In genomic region chr19:42076375-42076944, GRCh38 we compare ENCODE assay signal across 8 cellular contexts. TPM values are rescaled to one million over a fixed set of nuclear protein-coding genes. Genes with fewer than 3 reads are reported as not detected.
DNase-seq lines count a peak whose midpoint lies in the region; ATAC-seq and TF ChIP-seq lines count a peak whose summit lies in the region.

No MANE protein-coding gene starts in this region.

- DNase-seq in SJCRH30 (no peak), thyroid gland (no peak), NK-92 (lab: John Stamatoyannopoulos, UW; ENCODE audit: unreplicated experiment) (no peak)
- DNase-seq in naive thymus-derived CD4-positive, alpha-beta T cell: peak in 1 of 9 donors; percentile 50

- H3K9me3 Mint-ChIP-seq in dendritic cell treated with granulocyte-macrophage colony-stimulating factor and Interleukin-4, amounts not matched to agents 40 ng/mL and 50 ng/mL, for 4 days: no peaks in the 10 kb centered on the region
- no peaks in the 10 kb centered on the region for H3K9me3 Mint-ChIP-seq in naive thymus-derived CD4-positive, alpha-beta T cell

- H3K27me3 Mint-ChIP-seq in dendritic cell treated with granulocyte-macrophage colony-stimulating factor and Interleukin-4, amounts not matched to agents 40 ng/mL and 50 ng/mL, for 4 days: no peaks in the 10 kb centered on the region
- peaks cover 0 to 7% (median 0%) of the 10 kb centered on the region in 5 donors for H3K27me3 Mint-ChIP-seq in naive thymus-derived CD4-positive, alpha-beta T cell

- CTCF ChIA-PET in naive thymus-derived CD4-positive, alpha-beta T cell (lab: Charles Lee): interaction anchor here (0.6 kb wide), 1 partner anchor 1763 kb away, joined by 3 read pairs; no protein-coding TSS in a partner anchor

- intact Hi-C loops in dendritic cell treated with granulocyte-macrophage colony-stimulating factor and Interleukin-4, amounts not matched to agents 40 ng/mL and 50 ng/mL, for 4 days (cut with micrococcal nuclease): no loop called here
- intact Hi-C loops in naive thymus-derived CD4-positive, alpha-beta T cell (cut with micrococcal nuclease): loop anchor here (1.0 to 10.0 kb wide), 7 partner anchors 56 to 346 kb away; partner anchors contain the start of genes ARHGEF1 (in 2 of the 2), MEGF8 (in 2 of the 2), GSK3A (in 1 of the 2) and POU2F2 (in 1 of the 2)
- intact Hi-C loops in thyroid gland (cut with DNase I): no loop called here

- H3K4me1 Mint-ChIP-seq in dendritic cell treated with granulocyte-macrophage colony-stimulating factor and Interleukin-4, amounts not matched to agents 40 ng/mL and 50 ng/mL, for 4 days (ENCODE audit: low read depth): peaks cover 31% of the 10 kb centered on the region
- peaks cover 27 to 48% (median 39%) of the 10 kb centered on the region in 7 donors for H3K4me1 Mint-ChIP-seq in naive thymus-derived CD4-positive, alpha-beta T cell

- peak overlapping the region; percentile 55 for H3K9ac ChIP-seq in ES-I3 (ENCODE audit: low read depth, low read length)

- 1% methylated on average over 13 to 15 of the region's 33 CpGs for WGBS in thyroid gland, 2 donors

- H3K4me1 ChIP-seq in ES-I3 (ENCODE audit: insufficient read depth, low read length): peaks cover 4% of the 10 kb centered on the region; the same call in 1 of the 2 replicates
- no peaks in the 10 kb centered on the region for H3K4me1 ChIP-seq in SJCRH30
- H3K4me1 ChIP-seq in naive thymus-derived CD4-positive, alpha-beta T cell (ENCODE audit: control insufficient read depth in 2 of 2, insufficient read depth in 2 of 2, low read length in 2 of 2): peaks cover 19 to 24% of the 10 kb centered on the region in 2 donors
- peaks cover 15 to 21% of the 10 kb centered on the region in 2 donors for H3K4me1 ChIP-seq in thyroid gland

- peak overlapping the region; percentile 3; the same call in 1 of the 2 replicates for H3K27ac ChIP-seq in SJCRH30
- H3K27ac ChIP-seq in naive thymus-derived CD4-positive, alpha-beta T cell (ENCODE audit: low read depth, low read length): peak overlapping the region; percentile 97
- H3K27ac ChIP-seq in thyroid gland: peak overlapping the region; percentile 41 to 98 (median 64)

- H3K27ac Mint-ChIP-seq in dendritic cell treated with granulocyte-macrophage colony-stimulating factor and Interleukin-4, amounts not matched to agents 40 ng/mL and 50 ng/mL, for 4 days: peak overlapping the region; percentile 99
- H3K27ac Mint-ChIP-seq in naive thymus-derived CD4-positive, alpha-beta T cell: peak overlapping the region; percentile 82 to 100 (median 98)

- H3K36me3 ChIP-seq in ES-I3 (ENCODE audit: insufficient read depth, low read length) (peaks cover 4% of the 10 kb centered on the region; the same call in 1 of the 2 replicates), SJCRH30 (peaks cover 31% of the 10 kb centered on the region), thyroid gland (peaks cover 28 to 31% of the 10 kb centered on the region in 2 donors)
- H3K36me3 ChIP-seq in naive thymus-derived CD4-positive, alpha-beta T cell (ENCODE audit: control insufficient read depth in 2 of 3, insufficient read depth in 3 of 3, low read length in 3 of 3): peaks cover 0 to 37% (median 0%) of the 10 kb centered on the region in 3 experiments

- peak overlapping the region; percentile 98 for H3K4me3 Mint-ChIP-seq in dendritic cell treated with granulocyte-macrophage colony-stimulating factor and Interleukin-4, amounts not matched to agents 40 ng/mL and 50 ng/mL, for 4 days
- H3K4me3 Mint-ChIP-seq in naive thymus-derived CD4-positive, alpha-beta T cell: peak overlapping the region; percentile 89 to 100 (median 94)

- peaks cover 58% of the 10 kb centered on the region for H3K36me3 Mint-ChIP-seq in dendritic cell treated with granulocyte-macrophage colony-stimulating factor and Interleukin-4, amounts not matched to agents 40 ng/mL and 50 ng/mL, for 4 days (ENCODE audit: low read depth)
- H3K36me3 Mint-ChIP-seq in naive thymus-derived CD4-positive, alpha-beta T cell: peaks cover 0 to 18% (median 4%) of the 10 kb centered on the region in 5 donors

- POLR2A ChIA-PET in naive thymus-derived CD4-positive, alpha-beta T cell (lab: Charles Lee): interaction anchor here (0.5 to 1.7 kb wide), 14 partner anchors 8 to 1728 kb away, joined by 3 to 6 read pairs (median 3); partner anchors contain the start of genes C19orf47 and PLD3

- H3K27me3 ChIP-seq in SJCRH30 (no peaks in the 10 kb centered on the region), thyroid gland (no peaks in the 10 kb centered on the region)
- no peaks in the 10 kb centered on the region for H3K27me3 ChIP-seq in naive thymus-derived CD4-positive, alpha-beta T cell (ENCODE audit: control insufficient read depth in 2 of 2, insufficient read depth in 2 of 2, low read length in 2 of 2)

- no peak for TF ChIP-seq CTCF in thyroid gland (IDR thresholded peaks at IDR 0.05)

- TF ChIP-seq POLR2A in thyroid gland (IDR thresholded peaks at IDR 0.05): no peak

- peak overlapping the region; percentile 71 for H3K4me3 ChIP-seq in SJCRH30
- H3K4me3 ChIP-seq in naive thymus-derived CD4-positive, alpha-beta T cell (ENCODE audit: low read length): peak overlapping the region; percentile 70
- H3K4me3 ChIP-seq in thyroid gland (replicated peaks in 1 of 3): peak overlapping the region; percentile 37 to 89 (median 75)

- no peaks in the 10 kb centered on the region for H3K9me3 ChIP-seq in ES-I3 (ENCODE audit: control insufficient read depth, insufficient read depth, low read length)
- H3K9me3 ChIP-seq in SJCRH30 (replicated peaks): no peaks in the 10 kb centered on the region
- H3K9me3 ChIP-seq in naive thymus-derived CD4-positive, alpha-beta T cell (ENCODE audit: control insufficient read depth in 2 of 3, low read length in 3 of 3): no peaks in the 10 kb centered on the region
- H3K9me3 ChIP-seq in thyroid gland: no peaks in the 10 kb centered on the region

- ATAC-seq in naive thymus-derived CD4-positive, alpha-beta T cell: no peak
- ATAC-seq in HG02678 (IDR thresholded peaks at IDR 0.05; ENCODE audit: unreplicated experiment): no peak
- ATAC-seq in GM19463 (IDR thresholded peaks at IDR 0.05; ENCODE audit: unreplicated experiment): no peak

RNA-seq across cellular contexts. Expression of gene ZNF574, which starts 0.5 kb away (rescaled TPM):
- total RNA-seq in SJCRH30 (2014; rRNA removed; shearing (Covaris generic)): 31.1 and 31.5 TPM in 2 replicates
- 10 to 100 TPM; 17.6 to 26.7 (median 20.9) TPM for total RNA-seq in naive thymus-derived CD4-positive, alpha-beta T cell
- polyA plus RNA-seq in naive thymus-derived CD4-positive, alpha-beta T cell: 10 to 100 TPM; 11.2 to 32.8 TPM
- total RNA-seq in thyroid gland: 10 to 100 TPM; 16.0 to 22.8 (median 21.1) TPM

RNA-seq across cellular contexts. Expression of gene GRIK5, which starts 6.5 kb away (rescaled TPM):
- total RNA-seq in SJCRH30 (2014; rRNA removed; shearing (Covaris generic)): 10.3 and 10.5 TPM in 2 replicates
- 1 to 10 TPM in 2 of 5 experiments, under 1 TPM in 3; 0.57 to 3.5 (median 0.86) TPM for total RNA-seq in naive thymus-derived CD4-positive, alpha-beta T cell
- under 1 TPM in 1 of 2 donors, not detected in 1; 0.09 TPM for polyA plus RNA-seq in naive thymus-derived CD4-positive, alpha-beta T cell
- total RNA-seq in thyroid gland: 10 to 100 TPM; 12.0 to 24.2 (median 20.1) TPM

RNA-seq across cellular contexts. Expression of gene POU2F2, which starts 55.8 kb away (rescaled TPM):
- 0.10 and 0.16 TPM in 2 replicates for total RNA-seq in SJCRH30 (2014; rRNA removed; shearing (Covaris generic))
- total RNA-seq in naive thymus-derived CD4-positive, alpha-beta T cell: 10 to 100 TPM; 31.5 to 91.3 (median 73.4) TPM
- 1 to 10 TPM; 2.2 to 7.6 TPM for polyA plus RNA-seq in naive thymus-derived CD4-positive, alpha-beta T cell
- under 1 TPM; 0.11 to 0.49 (median 0.15) TPM for total RNA-seq in thyroid gland

Comparison
In these comparisons a context has a peak if more than half of its experiments do, and no peak if none do; other contexts are left out.
1. H3K27ac ChIP-seq: peak in every context shown above with its lines; median percentile 97 in naive thymus-derived CD4-positive, alpha-beta T cell; 64 in thyroid gland; 3 in SJCRH30.
2. RNA of gene POU2F2, which starts 55.8 kb away (total RNA-seq): 31.5 to 91.3 TPM in naive thymus-derived CD4-positive, alpha-beta T cell; 0.11 to 0.49 TPM in thyroid gland and 0.10 to 0.16 TPM in SJCRH30; every median in the first group is over 10 times any median in the second.
3. intact Hi-C loops: an anchor here in naive thymus-derived CD4-positive, alpha-beta T cell (1.0 to 10.0 kb wide); none called in dendritic cell treated with granulocyte-macrophage colony-stimulating factor and Interleukin-4, amounts not matched to agents 40 ng/mL and 50 ng/mL, for 4 days and thyroid gland.
4. Peak in every context shown above with its lines, with median percentiles within 50 percentile points of each other: H3K4me3 ChIP-seq.